8 cellular contexts compared by ENCODE assay signal in genomic region chr1:149163063-149163444, GRCh38. TPM values are rescaled to one million over a fixed set of nuclear protein-coding genes. Genes with fewer than 3 reads are reported as not detected.
DNase-seq lines count a peak whose midpoint lies in the region; ATAC-seq and TF ChIP-seq lines count a peak whose summit lies in the region.
"Not testable (repeated sequence)": the region's sequence is repeated elsewhere in the genome, so short reads cannot be mapped to it uniquely, and the experiment has no call there.

No MANE protein-coding gene starts in this region.

- TF ChIP-seq CTCF in fibroblast of mammary gland (conservative IDR thresholded peaks at IDR 0.05; ENCODE audit: control insufficient read depth, insufficient read depth, low read depth, low read length): not testable (repeated sequence)

- WGBS in mesodermal cell (ENCODE audit: insufficient coverage in 2 of 2), 2 experiments: no CpG with 5 or more reads among the region's 19 CpGs

- not testable (repeated sequence) for H3K27me3 Mint-ChIP-seq in activated T-cell treated with anti-CD3 and anti-CD28 coated beads, Interleukin-2, amount 50 U/mL, for 72 hours (ENCODE audit: low read depth); stimulated activated memory B cell treated with anti-CD40 and anti-IgM and Interleukin-4, amounts not matched to agents 10 μg/mL and 1 μg/mL and 100 μg/mL, for 72 hours

- H3K36me3 ChIP-seq in mesodermal cell (ENCODE audit: control insufficient read depth, insufficient read depth, low read length): not testable (repeated sequence)

- DNase-seq in activated T-cell treated with anti-CD3 and anti-CD28 coated beads, Interleukin-2, amount 50 U/mL, for 72 hours; fibroblast of mammary gland (ENCODE audit: low read depth): not testable (repeated sequence)

- H3K9me3 ChIP-seq in mesodermal cell (ENCODE audit: control insufficient read depth, low read length): not testable (repeated sequence)

- not testable (repeated sequence) for H3K4me1 Mint-ChIP-seq in activated T-cell treated with anti-CD3 and anti-CD28 coated beads, Interleukin-2, amount 50 U/mL, for 72 hours (ENCODE audit: low read depth); stimulated activated memory B cell treated with anti-CD40 and anti-IgM and Interleukin-4, amounts not matched to agents 10 μg/mL and 1 μg/mL and 100 μg/mL, for 72 hours

- ATAC-seq in GM18499 (IDR thresholded peaks at IDR 0.05; ENCODE audit: insufficient read depth, unreplicated experiment): peak; percentile 78
- ATAC-seq in GM21423 (IDR thresholded peaks at IDR 0.05; ENCODE audit: unreplicated experiment): peak; percentile 78
- ATAC-seq in HG02884 (IDR thresholded peaks at IDR 0.05; ENCODE audit: unreplicated experiment): peak; percentile 84
- ATAC-seq in HG03571 (IDR thresholded peaks at IDR 0.05; ENCODE audit: unreplicated experiment): peak; percentile 71
- peak; percentile 73 to 82 for ATAC-seq in activated T-cell treated with anti-CD3 and anti-CD28 coated beads, Interleukin-2, amount 50 U/mL, for 72 hours (replicated peaks in 1 of 2)
- ATAC-seq in stimulated activated memory B cell treated with anti-CD40 and anti-IgM and Interleukin-4, amounts not matched to agents 10 μg/mL and 1 μg/mL and 100 μg/mL, for 72 hours: peak; percentile 94

- peak overlapping the region; percentile 69 for H3K27ac ChIP-seq in mesodermal cell (ENCODE audit: low read depth, low read length, severe bottlenecking)

- H3K4me1 ChIP-seq in mesodermal cell (ENCODE audit: control insufficient read depth, insufficient read depth, low read length, poor library complexity, severe bottlenecking): not testable (repeated sequence)

- not testable (repeated sequence) for H3K4me3 Mint-ChIP-seq in activated T-cell treated with anti-CD3 and anti-CD28 coated beads, Interleukin-2, amount 50 U/mL, for 72 hours; stimulated activated memory B cell treated with anti-CD40 and anti-IgM and Interleukin-4, amounts not matched to agents 10 μg/mL and 1 μg/mL and 100 μg/mL, for 72 hours

- H3K4me3 ChIP-seq in fibroblast of mammary gland (ENCODE audit: control insufficient read depth, low read depth, low read length): peak overlapping the region; percentile 22
- H3K4me3 ChIP-seq in mesodermal cell (ENCODE audit: extremely low read depth, insufficient read depth, low read length, poor library complexity, severe bottlenecking): not testable (repeated sequence)

- not testable (repeated sequence) for H3K9me3 Mint-ChIP-seq in activated T-cell treated with anti-CD3 and anti-CD28 coated beads, Interleukin-2, amount 50 U/mL, for 72 hours; stimulated activated memory B cell treated with anti-CD40 and anti-IgM and Interleukin-4, amounts not matched to agents 10 μg/mL and 1 μg/mL and 100 μg/mL, for 72 hours

- not testable (repeated sequence) for H3K36me3 Mint-ChIP-seq in activated T-cell treated with anti-CD3 and anti-CD28 coated beads, Interleukin-2, amount 50 U/mL, for 72 hours (ENCODE audit: insufficient read depth in 2 of 2); stimulated activated memory B cell treated with anti-CD40 and anti-IgM and Interleukin-4, amounts not matched to agents 10 μg/mL and 1 μg/mL and 100 μg/mL, for 72 hours

- not testable (repeated sequence) for H3K27ac Mint-ChIP-seq in activated T-cell treated with anti-CD3 and anti-CD28 coated beads, Interleukin-2, amount 50 U/mL, for 72 hours; stimulated activated memory B cell treated with anti-CD40 and anti-IgM and Interleukin-4, amounts not matched to agents 10 μg/mL and 1 μg/mL and 100 μg/mL, for 72 hours

RNA-seq across cellular contexts. Expression of gene NBPF9, which starts 59.7 kb away (rescaled TPM):
- total RNA-seq in activated T-cell treated with anti-CD3 and anti-CD28 coated beads, Interleukin-2, amount 50 U/mL, for 72 hours: 10 to 100 TPM; 22.2 to 23.6 TPM
- 24.6 TPM for polyA plus RNA-seq in mesodermal cell (2013, experiment 1 of 2)
- polyA plus RNA-seq in mesodermal cell (2013, experiment 2 of 2): 24.4 TPM
